In the genomic region with DNA sequence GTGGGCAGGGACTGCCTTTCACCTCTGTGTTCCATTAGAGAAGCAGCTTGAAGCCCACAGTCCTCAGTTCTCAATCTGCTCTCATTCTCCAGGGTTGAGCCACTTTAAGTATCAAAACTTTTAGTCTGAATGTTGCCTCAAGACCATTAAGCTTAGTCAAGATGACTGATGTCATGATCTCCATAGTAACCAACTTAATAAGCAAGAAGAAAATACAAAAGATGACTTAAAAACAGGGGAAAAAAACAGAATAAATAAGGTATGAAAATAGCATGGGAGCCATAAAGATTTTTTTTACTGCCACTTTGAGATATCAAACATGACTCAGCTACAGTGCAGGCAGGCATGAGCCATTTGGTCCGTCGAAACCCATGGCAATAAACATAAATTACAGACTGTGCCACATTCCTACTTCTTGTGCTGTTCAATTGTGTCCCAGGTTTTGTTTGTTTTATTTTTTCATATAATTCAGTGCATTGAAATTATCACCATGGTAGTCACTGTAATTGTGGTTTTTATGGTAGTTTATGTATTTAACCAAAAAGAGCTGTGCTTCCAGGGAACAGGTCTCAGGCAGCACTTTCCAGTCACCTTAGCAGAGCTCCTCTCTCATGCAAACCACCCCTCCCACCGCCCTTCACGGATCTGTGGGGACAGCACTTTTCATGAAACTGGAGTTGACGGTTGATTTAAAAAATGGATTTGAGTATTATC, we compare ENCODE assay signal across 13 cellular contexts.
A peak's percentile ranks its signal among the peaks of the same experiment; 100 is the strongest.
DNase-seq lines count a peak whose midpoint lies in the region; ATAC-seq, FAIRE-seq and TF ChIP-seq lines count a peak whose summit lies in the region.
"Had no signal": no experiment of that assay in that cellular context is flagged by ENCODE, and none has a peak within 500 bp of the region (broad histone marks: within the 10 kb centered on the region; RNA-seq: fewer than 3 reads in every experiment).

No MANE protein-coding gene starts in this region.

- DNase-seq in AG10803 (ENCODE audit: low read depth) (peak; percentile 25), GM04504 (ENCODE audit: low read depth) (peak; percentile 28), NCI-H69 (lab: John Stamatoyannopoulos, UW) (peak; percentile 99), HK-2 (ENCODE audit: unreplicated experiment) (no peak), HuH-7 (ENCODE audit: low spot score) (no peak)
- DNase-seq in effector memory CD4-positive, alpha-beta T cell: no peak
- DNase-seq: activated T-cell treated with anti-CD3 and anti-CD28 coated beads for 4 hours; effector CD8-positive, alpha-beta T cell; RPMI8226; sigmoid colon had no signal

- no peak for TF ChIP-seq CTCF in AG10803 (conservative IDR thresholded peaks at IDR 0.05; ENCODE audit: low read length)

- H3K4me1 ChIP-seq in effector memory CD4-positive, alpha-beta T cell (ENCODE audit: control insufficient read depth, insufficient read depth, low read length, poor library complexity, severe bottlenecking): no peaks in the 10 kb centered on the region
- H3K4me1 ChIP-seq: sigmoid colon had no signal

- H3K4me3 ChIP-seq in AG10803 (ENCODE audit: low read length): no peak overlapping the region
- H3K4me3 ChIP-seq in effector memory CD4-positive, alpha-beta T cell (ENCODE audit: insufficient read depth, low read depth, low read length, poor library complexity, severe bottlenecking): no peak overlapping the region
- H3K4me3 ChIP-seq: sigmoid colon had no signal

- H3K27me3 ChIP-seq in effector memory CD4-positive, alpha-beta T cell (replicated peaks; ENCODE audit: control insufficient read depth, insufficient read depth, low read length, poor library complexity, severe bottlenecking): no peaks in the 10 kb centered on the region

- peak; percentile 95 for FAIRE-seq in islet of Langerhans (lab: Jason Lieb, UNC)
- FAIRE-seq: GM18507 had no signal

- no peak for ATAC-seq in HG02623 (IDR thresholded peaks at IDR 0.05; ENCODE audit: unreplicated experiment)

- no peaks in the 10 kb centered on the region for H3K36me3 ChIP-seq in effector memory CD4-positive, alpha-beta T cell (ENCODE audit: control insufficient read depth, insufficient read depth, low read length)
- H3K36me3 ChIP-seq: sigmoid colon had no signal

- H3K27ac ChIP-seq in effector memory CD4-positive, alpha-beta T cell (ENCODE audit: insufficient read depth, low read length, poor library complexity, severe bottlenecking): no peak overlapping the region
- H3K27ac ChIP-seq: sigmoid colon had no signal

- H3K9me3 ChIP-seq in effector memory CD4-positive, alpha-beta T cell (ENCODE audit: control insufficient read depth, low read length): no peaks in the 10 kb centered on the region
- H3K9me3 ChIP-seq: sigmoid colon had no signal

Comparison
In these comparisons a context has a peak if more than half of its experiments do, and no peak if none do; other contexts are left out.
1. DNase-seq: peak in AG10803 (single experiment), GM04504 (single experiment) and NCI-H69 (single experiment); none in effector memory CD4-positive, alpha-beta T cell (0 of 3), HK-2 (single experiment) and HuH-7 (single experiment).